ENCODE assay signal across 8 cellular contexts in the genomic region with DNA sequence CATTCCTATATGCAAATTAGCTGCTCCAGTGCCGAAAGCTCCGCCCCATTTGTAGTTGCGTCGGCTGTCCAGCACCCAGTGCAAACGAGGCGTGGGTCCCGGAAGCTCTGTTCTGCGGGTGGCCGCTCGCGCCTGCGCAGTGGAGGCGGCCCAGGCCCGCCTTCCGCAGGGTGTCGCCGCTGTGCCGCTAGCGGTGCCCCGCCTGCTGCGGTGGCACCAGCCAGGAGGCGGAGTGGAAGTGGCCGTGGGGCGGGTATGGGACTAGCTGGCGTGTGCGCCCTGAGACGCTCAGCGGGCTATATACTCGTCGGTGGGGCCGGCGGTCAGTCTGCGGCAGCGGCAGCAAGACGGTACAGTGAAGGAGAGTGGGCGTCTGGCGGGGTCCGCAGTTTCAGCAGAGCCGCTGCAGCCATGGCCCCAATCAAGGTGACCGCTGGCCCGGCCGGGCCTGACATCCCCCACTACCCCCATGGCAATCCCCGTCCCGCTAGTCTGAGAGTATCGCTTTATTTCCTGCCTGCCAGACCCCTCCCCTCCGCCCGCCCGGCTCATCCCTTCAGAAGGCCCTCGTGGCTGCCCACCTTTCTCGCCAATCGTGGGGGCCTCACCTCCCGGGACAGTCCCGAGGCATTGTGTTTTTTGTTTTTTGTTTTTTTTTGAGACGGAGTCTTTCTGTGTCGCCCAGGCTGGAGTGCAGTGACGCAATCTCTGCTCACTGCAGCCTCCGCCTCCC.
DNase-seq lines count a peak whose midpoint lies in the region; ATAC-seq lines count a peak whose summit lies in the region.

A gene (plus strand): TSS at position 161 of the 733 bp plus-strand sequence. CDS start 95 bp downstream, at position 256.

- peak within 1 kb of the TSS; percentile 93 for H3K4me3 Mint-ChIP-seq in central memory CD8-positive, alpha-beta T cell

- peak; percentile 94 to 95 for DNase-seq in AML-193 (lab: John Stamatoyannopoulos, UW)
- peak; percentile 96 for DNase-seq in NCI-H446 treated with DMSO at 0.1 percent for 48 hours (lab: John Stamatoyannopoulos, UW)
- DNase-seq in central memory CD8-positive, alpha-beta T cell (ENCODE audit: low spot score in 2 of 2) = peak; percentile 88 to 94
- DNase-seq in iris pigment epithelial cell (ENCODE audit: low read depth) = peak; percentile 94
- peak; percentile 92 for DNase-seq in stimulated activated CD4-positive, alpha-beta T cell treated with anti-CD3 and anti-CD28 coated beads, Interleukin-12 subunit alpha, Interleukin-12 subunit beta, amount 100 ng/mL, for 4 hours

- H3K36me3 Mint-ChIP-seq in central memory CD8-positive, alpha-beta T cell (ENCODE audit: insufficient read depth) = peaks cover 32% of the 10 kb centered on the region

- ATAC-seq in GM19035 (IDR thresholded peaks at IDR 0.05; ENCODE audit: unreplicated experiment) (peak; percentile 80), HG03354 (IDR thresholded peaks at IDR 0.05; ENCODE audit: poor library complexity, severe bottlenecking, unreplicated experiment) (peak; percentile 76)
- ATAC-seq in activated CD4-positive, CD25-positive, alpha-beta regulatory T cell treated with anti-CD3 and anti-CD28 coated beads, Interleukin-2, amount 50 U/mL, for 24 hours = peak; percentile 80 to 81
- ATAC-seq in central memory CD8-positive, alpha-beta T cell (replicated peaks; ENCODE audit: extremely low read depth, poor library complexity, severe bottlenecking) = peak; percentile 81

- H3K27me3 Mint-ChIP-seq in central memory CD8-positive, alpha-beta T cell = no peaks in the 10 kb centered on the region

- peaks cover 47% of the 10 kb centered on the region for H3K4me1 Mint-ChIP-seq in central memory CD8-positive, alpha-beta T cell

- peak within 1 kb of the TSS; percentile 99 for H3K27ac Mint-ChIP-seq in central memory CD8-positive, alpha-beta T cell (ENCODE audit: low read depth)

- no peaks in the 10 kb centered on the region for H3K9me3 Mint-ChIP-seq in central memory CD8-positive, alpha-beta T cell

Comparison
In these comparisons a context has a peak if more than half of its experiments do, and no peak if none do; other contexts are left out.
1. Peak in every context shown above with its lines: DNase-seq and ATAC-seq.